ENCODE assay signal across 21 cellular contexts in the genomic region with DNA sequence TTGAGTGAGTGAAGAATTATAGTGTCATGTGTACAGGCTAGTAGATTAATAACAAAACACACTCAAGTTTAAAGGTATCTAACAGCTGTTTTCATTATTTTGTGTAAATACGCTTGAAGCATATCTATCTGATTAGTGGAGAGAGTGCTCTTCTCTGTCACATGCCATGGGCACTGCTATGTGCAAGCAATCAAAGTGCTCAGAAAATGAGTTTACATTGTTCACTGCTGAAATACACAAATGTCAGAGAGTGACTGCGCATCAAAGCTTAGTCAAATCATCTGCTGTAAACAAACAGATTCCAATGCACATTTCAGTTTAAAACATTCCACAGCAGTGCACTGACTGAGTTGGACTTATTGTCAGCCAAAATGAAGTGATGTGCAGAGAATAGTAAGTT.
DNase-seq lines count a peak whose midpoint lies in the region; ATAC-seq and TF ChIP-seq lines count a peak whose summit lies in the region.
"Had no signal": no experiment of that assay in that cellular context is flagged by ENCODE, and none has a peak within 500 bp of the region (broad histone marks: within the 10 kb centered on the region; RNA-seq: fewer than 3 reads in every experiment).

No MANE protein-coding gene starts in this region.

- TF ChIP-seq EP300 in SK-N-SH (IDR thresholded peaks at IDR 0.05; ENCODE audit: borderline replicate concordance in 1 of 2, low read depth in 1 of 2, low read length in 1 of 2) = no peak

- H2AFZ ChIP-seq in fibroblast of lung (ENCODE audit: low read length) (no peak overlapping the region), SK-N-SH (ENCODE audit: low read depth) (no peak overlapping the region)

- DNase-seq in AG04450 (ENCODE audit: low read depth, low spot score) (peak; percentile 52), DMS79 treated with DMSO at 0.1 percent for 48 hours (lab: John Stamatoyannopoulos, UW) (peak; percentile 68), M059J (ENCODE audit: low read depth) (peak; percentile 24), fibroblast of lung (ENCODE audit: low read depth in 2 of 2) (peak in 1 of 2 donors; percentile 32), SK-N-SH (no peak), Right ventricle myocardium inferior (ENCODE audit: missing footprints) (no peak), NCI-H2029 treated with DMSO at 0.1 percent for 48 hours (lab: John Stamatoyannopoulos, UW) (no peak)
- DNase-seq: Caco-2, MV-4-11, NCI-H146, NCI-H2081, NCI-H510A, NCI-H82, OCI-M1, SHP77, T-cell, T-helper 9 cell had no signal

- H3K27ac ChIP-seq in AG04450 (ENCODE audit: low read depth, low read length) (no peak overlapping the region), fibroblast of lung (ENCODE audit: insufficient read depth, low read length) (no peak overlapping the region), SK-N-SH (ENCODE audit: low read depth in 2 of 2, low read length in 1 of 2) (no peak overlapping the region)

- POLR2A ChIA-PET in AG04450 (lab: Yijun Ruan, JAX) = interaction anchor here (0.8 kb wide), 1 partner anchor 12 kb away, joined by 3 read pairs; no protein-coding TSS in a partner anchor
- POLR2A ChIA-PET in SK-N-SH (lab: Yijun Ruan, JAX) = no interaction called here

- H3F3A ChIP-seq in SK-N-SH (replicated peaks; ENCODE audit: insufficient read depth) = peaks cover 9% of the 10 kb centered on the region

- H3K9me3 ChIP-seq in AG04450 (ENCODE audit: control insufficient read depth, insufficient read depth, low read length) = no peaks in the 10 kb centered on the region
- H3K9me3 ChIP-seq in fibroblast of lung (ENCODE audit: control insufficient read depth, insufficient read depth, low read depth, low read length) = no peaks in the 10 kb centered on the region
- no peaks in the 10 kb centered on the region for H3K9me3 ChIP-seq in SK-N-SH
- H3K9me3 ChIP-seq: Caco-2, HAP-1 had no signal

- CTCF ChIA-PET in AG04450 (lab: Charles Lee) = no interaction called here
- CTCF ChIA-PET in SK-N-SH (lab: Yijun Ruan, JAX) = no interaction called here

- TF ChIP-seq RAD21 in SK-N-SH (IDR thresholded peaks at IDR 0.05; ENCODE audit: low read length) = no peak

- no peaks in the 10 kb centered on the region for H3K27me3 ChIP-seq in AG04450 (ENCODE audit: control insufficient read depth, insufficient read depth, low read length)
- no peaks in the 10 kb centered on the region for H3K27me3 ChIP-seq in fibroblast of lung (ENCODE audit: control insufficient read depth, insufficient read depth, low read length)
- no peaks in the 10 kb centered on the region for H3K27me3 ChIP-seq in SK-N-SH (ENCODE audit: insufficient read depth)

- 86% methylated on average over 2 of the region's 2 CpGs for WGBS in SK-N-SH (ENCODE audit: low lambda C conversion rate)

- intact Hi-C loops in Right ventricle myocardium inferior (cut with DNase I) = no loop called here

- H3K9me2 ChIP-seq in SK-N-SH = no peaks in the 10 kb centered on the region

- H4K20me1 ChIP-seq in fibroblast of lung (ENCODE audit: control insufficient read depth, extremely low read depth, insufficient read depth, low read length) = no peaks in the 10 kb centered on the region
- H4K20me1 ChIP-seq in SK-N-SH (ENCODE audit: insufficient read depth) = no peaks in the 10 kb centered on the region

- peaks cover 20% of the 10 kb centered on the region for H3K4me1 ChIP-seq in fibroblast of lung (ENCODE audit: control insufficient read depth, extremely low read depth, insufficient read depth, low read length)
- peaks cover 0 to 8% of the 10 kb centered on the region in 2 experiments; a peak in 3 of 4 replicates for H3K4me1 ChIP-seq in SK-N-SH (ENCODE audit: control insufficient read depth in 1 of 2, insufficient read depth in 2 of 2, low read depth in 1 of 2, low read length in 1 of 2)
- H3K4me1 ChIP-seq: Caco-2, HAP-1 had no signal

- H3K79me2 ChIP-seq in fibroblast of lung (ENCODE audit: control insufficient read depth, insufficient read depth, low read length) (no peaks in the 10 kb centered on the region), SK-N-SH (ENCODE audit: insufficient read depth) (no peaks in the 10 kb centered on the region)

- H3K4me3 ChIP-seq in AG04450 (ENCODE audit: low read depth, low read length) = no peak overlapping the region
- H3K4me3 ChIP-seq in fibroblast of lung (replicated peaks in 1 of 4; ENCODE audit: control extremely low read depth in 1 of 4, insufficient read depth in 1 of 4, low read depth in 3 of 4, low read length in 4 of 4) = no peak overlapping the region
- H3K4me3 ChIP-seq in SK-N-SH (ENCODE audit: low read depth in 2 of 2, low read length in 1 of 2) = no peak overlapping the region
- H3K4me3 ChIP-seq: HAP-1, K562 had no signal

- H3K9ac ChIP-seq in fibroblast of lung (ENCODE audit: insufficient read depth, low read length) = no peak overlapping the region
- H3K9ac ChIP-seq in SK-N-SH = no peak overlapping the region

- no peak for TF ChIP-seq CTCF in AG04450 (IDR thresholded peaks at IDR 0.05; ENCODE audit: low read depth, low read length)
- TF ChIP-seq CTCF in fibroblast of lung (conservative IDR thresholded peaks at IDR 0.05 in 1 of 2, IDR thresholded peaks at IDR 0.05 in 1 of 2; ENCODE audit: low read depth in 1 of 2, low read length in 2 of 2) = no peak
- no peak for TF ChIP-seq CTCF in SK-N-SH (IDR thresholded peaks at IDR 0.05)

- no peaks in the 10 kb centered on the region for H3K36me3 ChIP-seq in fibroblast of lung (ENCODE audit: control insufficient read depth, insufficient read depth, low read length)
- H3K36me3 ChIP-seq in SK-N-SH (replicated peaks in 1 of 2; ENCODE audit: control insufficient read depth in 1 of 2, insufficient read depth in 2 of 2, low read length in 1 of 2) = no peaks in the 10 kb centered on the region
- H3K36me3 ChIP-seq: HAP-1 had no signal

- H3K4me2 ChIP-seq in fibroblast of lung (ENCODE audit: extremely low read depth, insufficient read depth, low read length) (peak overlapping the region; percentile 55), SK-N-SH (no peak overlapping the region)

- ATAC-seq in HG03378 (IDR thresholded peaks at IDR 0.05; ENCODE audit: unreplicated experiment) (no peak), Right ventricle myocardium inferior (no peak)
- ATAC-seq: SK-N-SH treated with all-trans-retinoic acid at 6 μM for 48 hours, T-cell had no signal

TF ChIP-seq in SK-N-SH, 30 proteins besides CTCF, POLR2A, EP300 and RAD21:
- TF ChIP-seq MXI1 (IDR thresholded peaks at IDR 0.05; ENCODE audit: low read depth, low read length) (no peak), FOXM1 (IDR thresholded peaks at IDR 0.05; ENCODE audit: low read depth) (no peak), TAF1 (IDR thresholded peaks at IDR 0.05; ENCODE audit: borderline replicate concordance, low read depth, low read length) (no peak), NFIC (IDR thresholded peaks at IDR 0.05; ENCODE audit: borderline replicate concordance) (no peak), RXRA (IDR thresholded peaks at IDR 0.05; ENCODE audit: borderline replicate concordance, low read depth) (no peak), GABPA (IDR thresholded peaks at IDR 0.05; ENCODE audit: low read depth) (no peak), SIN3A (IDR thresholded peaks at IDR 0.05; ENCODE audit: borderline replicate concordance, low read depth, low read length) (no peak), TCF12 (IDR thresholded peaks at IDR 0.05) (no peak), FOXJ3 (CRISPR knock-in tag; IDR thresholded peaks at IDR 0.05) (no peak), RCOR1 (IDR thresholded peaks at IDR 0.05; ENCODE audit: low read length) (no peak), NRF1 (IDR thresholded peaks at IDR 0.05; ENCODE audit: low read depth, low read length) (no peak), GATA2 (CRISPR knock-in tag; IDR thresholded peaks at IDR 0.05) (no peak)
- TF ChIP-seq, protein P1, sequence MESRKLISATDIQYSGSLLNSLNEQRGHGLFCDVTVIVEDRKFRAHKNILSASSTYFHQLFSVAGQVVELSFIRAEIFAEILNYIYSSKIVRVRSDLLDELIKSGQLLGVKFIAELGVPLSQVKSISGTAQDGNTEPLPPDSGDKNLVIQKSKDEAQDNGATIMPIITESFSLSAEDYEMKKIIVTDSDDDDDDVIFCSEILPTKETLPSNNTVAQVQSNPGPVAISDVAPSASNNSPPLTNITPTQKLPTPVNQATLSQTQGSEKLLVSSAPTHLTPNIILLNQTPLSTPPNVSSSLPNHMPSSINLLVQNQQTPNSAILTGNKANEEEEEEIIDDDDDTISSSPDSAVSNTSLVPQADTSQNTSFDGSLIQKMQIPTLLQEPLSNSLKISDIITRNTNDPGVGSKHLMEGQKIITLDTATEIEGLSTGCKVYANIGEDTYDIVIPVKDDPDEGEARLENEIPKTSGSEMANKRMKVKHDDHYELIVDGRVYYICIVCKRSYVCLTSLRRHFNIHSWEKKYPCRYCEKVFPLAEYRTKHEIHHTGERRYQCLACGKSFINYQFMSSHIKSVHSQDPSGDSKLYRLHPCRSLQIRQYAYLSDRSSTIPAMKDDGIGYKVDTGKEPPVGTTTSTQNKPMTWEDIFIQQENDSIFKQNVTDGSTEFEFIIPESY (IDR thresholded peaks at IDR 0.05; ENCODE audit: borderline replicate concordance, low read depth) = no peak
- TF ChIP-seq, protein P2, sequence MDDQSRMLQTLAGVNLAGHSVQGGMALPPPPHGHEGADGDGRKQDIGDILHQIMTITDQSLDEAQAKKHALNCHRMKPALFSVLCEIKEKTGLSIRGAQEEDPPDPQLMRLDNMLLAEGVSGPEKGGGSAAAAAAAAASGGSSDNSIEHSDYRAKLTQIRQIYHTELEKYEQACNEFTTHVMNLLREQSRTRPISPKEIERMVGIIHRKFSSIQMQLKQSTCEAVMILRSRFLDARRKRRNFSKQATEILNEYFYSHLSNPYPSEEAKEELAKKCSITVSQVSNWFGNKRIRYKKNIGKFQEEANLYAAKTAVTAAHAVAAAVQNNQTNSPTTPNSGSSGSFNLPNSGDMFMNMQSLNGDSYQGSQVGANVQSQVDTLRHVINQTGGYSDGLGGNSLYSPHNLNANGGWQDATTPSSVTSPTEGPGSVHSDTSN (IDR thresholded peaks at IDR 0.05) = no peak

Comparison
In these comparisons a context has a peak if more than half of its experiments do, and no peak if none do; other contexts are left out.
1. DNase-seq: peak in AG04450 (single experiment), DMS79 treated with DMSO at 0.1 percent for 48 hours (single experiment) and M059J (single experiment); none in SK-N-SH (single experiment), Right ventricle myocardium inferior (single experiment) and NCI-H2029 treated with DMSO at 0.1 percent for 48 hours (single experiment).